ENCODE assay signal across 1 cellular context in the genomic region with DNA sequence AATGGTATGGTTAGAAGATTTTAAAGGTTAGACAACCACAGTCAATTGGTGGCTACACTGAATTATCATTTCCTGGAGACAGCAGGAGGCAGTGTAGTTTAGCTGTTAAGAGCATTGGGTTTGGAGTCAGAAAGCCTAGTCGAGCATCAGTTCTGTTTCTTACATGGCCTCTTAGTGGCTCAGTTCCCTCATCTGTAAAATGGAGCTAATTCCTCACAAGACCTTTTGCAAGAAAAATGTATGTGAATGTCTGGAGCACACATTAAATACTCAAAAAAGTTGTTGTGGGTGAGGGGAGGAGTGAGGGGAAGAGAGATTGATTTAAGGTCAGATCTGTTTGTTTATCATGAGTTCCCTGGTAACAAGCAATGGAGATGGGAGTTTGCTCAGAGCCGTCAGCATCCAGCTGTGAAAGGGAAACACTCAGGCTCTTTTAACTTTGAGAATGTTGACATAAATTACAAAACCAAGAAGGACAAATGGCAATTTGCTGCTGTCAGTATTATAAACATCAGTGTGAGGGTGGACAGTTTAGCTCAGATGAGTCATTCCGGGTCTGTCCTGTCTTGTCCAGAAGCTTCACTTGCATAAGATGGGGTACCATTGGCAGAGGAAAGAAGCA.
TF ChIP-seq lines count a peak whose summit lies in the region.

No MANE protein-coding gene starts in this region.

TF ChIP-seq in K562, 482 proteins besides CTCF, POLR2A, EP300 and RAD21 (continued from another document and continues in another):
- no peak; the same call in 1 of the 2 replicates for TF ChIP-seq SMC3 (conservative IDR thresholded peaks at IDR 0.05; ENCODE audit: insufficient read depth, low read depth, low read length)
- no peak for TF ChIP-seq DMBX1 (CRISPR knock-in tag; IDR thresholded peaks at IDR 0.05; ENCODE audit: borderline replicate concordance)
- TF ChIP-seq CBX3 (IDR thresholded peaks at IDR 0.05; ENCODE audit: borderline replicate concordance in 1 of 2, low read length in 2 of 2), result 0 out of 3 replicates have a peak, but pooled peaks of 1 of the 2 experiments have one; percentile 18
- no peak for TF ChIP-seq GATAD2A (IDR thresholded peaks at IDR 0.05)
- TF ChIP-seq, protein P1, sequence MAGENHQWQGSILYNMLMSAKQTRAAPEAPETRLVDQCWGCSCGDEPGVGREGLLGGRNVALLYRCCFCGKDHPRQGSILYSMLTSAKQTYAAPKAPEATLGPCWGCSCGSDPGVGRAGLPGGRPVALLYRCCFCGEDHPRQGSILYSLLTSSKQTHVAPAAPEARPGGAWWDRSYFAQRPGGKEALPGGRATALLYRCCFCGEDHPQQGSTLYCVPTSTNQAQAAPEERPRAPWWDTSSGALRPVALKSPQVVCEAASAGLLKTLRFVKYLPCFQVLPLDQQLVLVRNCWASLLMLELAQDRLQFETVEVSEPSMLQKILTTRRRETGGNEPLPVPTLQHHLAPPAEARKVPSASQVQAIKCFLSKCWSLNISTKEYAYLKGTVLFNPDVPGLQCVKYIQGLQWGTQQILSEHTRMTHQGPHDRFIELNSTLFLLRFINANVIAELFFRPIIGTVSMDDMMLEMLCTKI (IDR thresholded peaks at IDR 0.05; ENCODE audit: partially characterized antibody), result no peak
- no peak for TF ChIP-seq SRF (CRISPR knock-in tag; IDR thresholded peaks at IDR 0.05)
- no peak for TF ChIP-seq ZNF445 (CRISPR knock-in tag; IDR thresholded peaks at IDR 0.05; ENCODE audit: low read depth)
- TF ChIP-seq DNMT1 (IDR thresholded peaks at IDR 0.05), result no peak
- no peak for TF ChIP-seq CHCHD3 (CRISPR knock-in tag; IDR thresholded peaks at IDR 0.05)
- no peak for TF ChIP-seq E2F3 (CRISPR knock-in tag; IDR thresholded peaks at IDR 0.05)
- TF ChIP-seq KAT7 (CRISPR knock-in tag; IDR thresholded peaks at IDR 0.05; ENCODE audit: borderline replicate concordance), result no peak
- TF ChIP-seq, protein P2, sequence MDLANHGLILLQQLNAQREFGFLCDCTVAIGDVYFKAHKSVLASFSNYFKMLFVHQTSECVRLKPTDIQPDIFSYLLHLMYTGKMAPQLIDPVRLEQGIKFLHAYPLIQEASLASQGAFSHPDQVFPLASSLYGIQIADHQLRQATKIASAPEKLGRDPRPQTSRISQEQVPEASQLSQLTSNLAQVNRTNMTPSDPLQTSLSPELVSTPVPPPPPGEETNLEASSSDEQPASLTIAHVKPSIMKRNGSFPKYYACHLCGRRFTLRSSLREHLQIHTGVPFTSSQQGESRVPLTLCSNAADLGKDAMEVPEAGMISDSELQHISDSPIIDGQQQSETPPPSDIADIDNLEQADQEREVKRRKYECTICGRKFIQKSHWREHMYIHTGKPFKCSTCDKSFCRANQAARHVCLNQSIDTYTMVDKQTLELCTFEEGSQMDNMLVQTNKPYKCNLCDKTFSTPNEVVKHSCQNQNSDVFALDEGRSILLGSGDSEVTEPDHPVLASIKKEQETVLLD (IDR thresholded peaks at IDR 0.05), result no peak
- TF ChIP-seq, protein P3, sequence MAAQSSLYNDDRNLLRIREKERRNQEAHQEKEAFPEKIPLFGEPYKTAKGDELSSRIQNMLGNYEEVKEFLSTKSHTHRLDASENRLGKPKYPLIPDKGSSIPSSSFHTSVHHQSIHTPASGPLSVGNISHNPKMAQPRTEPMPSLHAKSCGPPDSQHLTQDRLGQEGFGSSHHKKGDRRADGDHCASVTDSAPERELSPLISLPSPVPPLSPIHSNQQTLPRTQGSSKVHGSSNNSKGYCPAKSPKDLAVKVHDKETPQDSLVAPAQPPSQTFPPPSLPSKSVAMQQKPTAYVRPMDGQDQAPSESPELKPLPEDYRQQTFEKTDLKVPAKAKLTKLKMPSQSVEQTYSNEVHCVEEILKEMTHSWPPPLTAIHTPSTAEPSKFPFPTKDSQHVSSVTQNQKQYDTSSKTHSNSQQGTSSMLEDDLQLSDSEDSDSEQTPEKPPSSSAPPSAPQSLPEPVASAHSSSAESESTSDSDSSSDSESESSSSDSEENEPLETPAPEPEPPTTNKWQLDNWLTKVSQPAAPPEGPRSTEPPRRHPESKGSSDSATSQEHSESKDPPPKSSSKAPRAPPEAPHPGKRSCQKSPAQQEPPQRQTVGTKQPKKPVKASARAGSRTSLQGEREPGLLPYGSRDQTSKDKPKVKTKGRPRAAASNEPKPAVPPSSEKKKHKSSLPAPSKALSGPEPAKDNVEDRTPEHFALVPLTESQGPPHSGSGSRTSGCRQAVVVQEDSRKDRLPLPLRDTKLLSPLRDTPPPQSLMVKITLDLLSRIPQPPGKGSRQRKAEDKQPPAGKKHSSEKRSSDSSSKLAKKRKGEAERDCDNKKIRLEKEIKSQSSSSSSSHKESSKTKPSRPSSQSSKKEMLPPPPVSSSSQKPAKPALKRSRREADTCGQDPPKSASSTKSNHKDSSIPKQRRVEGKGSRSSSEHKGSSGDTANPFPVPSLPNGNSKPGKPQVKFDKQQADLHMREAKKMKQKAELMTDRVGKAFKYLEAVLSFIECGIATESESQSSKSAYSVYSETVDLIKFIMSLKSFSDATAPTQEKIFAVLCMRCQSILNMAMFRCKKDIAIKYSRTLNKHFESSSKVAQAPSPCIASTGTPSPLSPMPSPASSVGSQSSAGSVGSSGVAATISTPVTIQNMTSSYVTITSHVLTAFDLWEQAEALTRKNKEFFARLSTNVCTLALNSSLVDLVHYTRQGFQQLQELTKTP (IDR thresholded peaks at IDR 0.05; ENCODE audit: low read depth in 1 of 2, partially characterized antibody in 2 of 2), result no peak
- TF ChIP-seq HNRNPL (IDR thresholded peaks at IDR 0.05; ENCODE audit: low read depth, low read length), result no peak
- TF ChIP-seq, protein P4, sequence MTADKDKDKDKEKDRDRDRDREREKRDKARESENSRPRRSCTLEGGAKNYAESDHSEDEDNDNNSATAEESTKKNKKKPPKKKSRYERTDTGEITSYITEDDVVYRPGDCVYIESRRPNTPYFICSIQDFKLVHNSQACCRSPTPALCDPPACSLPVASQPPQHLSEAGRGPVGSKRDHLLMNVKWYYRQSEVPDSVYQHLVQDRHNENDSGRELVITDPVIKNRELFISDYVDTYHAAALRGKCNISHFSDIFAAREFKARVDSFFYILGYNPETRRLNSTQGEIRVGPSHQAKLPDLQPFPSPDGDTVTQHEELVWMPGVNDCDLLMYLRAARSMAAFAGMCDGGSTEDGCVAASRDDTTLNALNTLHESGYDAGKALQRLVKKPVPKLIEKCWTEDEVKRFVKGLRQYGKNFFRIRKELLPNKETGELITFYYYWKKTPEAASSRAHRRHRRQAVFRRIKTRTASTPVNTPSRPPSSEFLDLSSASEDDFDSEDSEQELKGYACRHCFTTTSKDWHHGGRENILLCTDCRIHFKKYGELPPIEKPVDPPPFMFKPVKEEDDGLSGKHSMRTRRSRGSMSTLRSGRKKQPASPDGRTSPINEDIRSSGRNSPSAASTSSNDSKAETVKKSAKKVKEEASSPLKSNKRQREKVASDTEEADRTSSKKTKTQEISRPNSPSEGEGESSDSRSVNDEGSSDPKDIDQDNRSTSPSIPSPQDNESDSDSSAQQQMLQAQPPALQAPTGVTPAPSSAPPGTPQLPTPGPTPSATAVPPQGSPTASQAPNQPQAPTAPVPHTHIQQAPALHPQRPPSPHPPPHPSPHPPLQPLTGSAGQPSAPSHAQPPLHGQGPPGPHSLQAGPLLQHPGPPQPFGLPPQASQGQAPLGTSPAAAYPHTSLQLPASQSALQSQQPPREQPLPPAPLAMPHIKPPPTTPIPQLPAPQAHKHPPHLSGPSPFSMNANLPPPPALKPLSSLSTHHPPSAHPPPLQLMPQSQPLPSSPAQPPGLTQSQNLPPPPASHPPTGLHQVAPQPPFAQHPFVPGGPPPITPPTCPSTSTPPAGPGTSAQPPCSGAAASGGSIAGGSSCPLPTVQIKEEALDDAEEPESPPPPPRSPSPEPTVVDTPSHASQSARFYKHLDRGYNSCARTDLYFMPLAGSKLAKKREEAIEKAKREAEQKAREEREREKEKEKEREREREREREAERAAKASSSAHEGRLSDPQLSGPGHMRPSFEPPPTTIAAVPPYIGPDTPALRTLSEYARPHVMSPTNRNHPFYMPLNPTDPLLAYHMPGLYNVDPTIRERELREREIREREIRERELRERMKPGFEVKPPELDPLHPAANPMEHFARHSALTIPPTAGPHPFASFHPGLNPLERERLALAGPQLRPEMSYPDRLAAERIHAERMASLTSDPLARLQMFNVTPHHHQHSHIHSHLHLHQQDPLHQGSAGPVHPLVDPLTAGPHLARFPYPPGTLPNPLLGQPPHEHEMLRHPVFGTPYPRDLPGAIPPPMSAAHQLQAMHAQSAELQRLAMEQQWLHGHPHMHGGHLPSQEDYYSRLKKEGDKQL (CRISPR knock-in tag; IDR thresholded peaks at IDR 0.05; ENCODE audit: borderline replicate concordance), result no peak
- no peak for TF ChIP-seq XRCC5 (IDR thresholded peaks at IDR 0.05; ENCODE audit: low read depth, low read length)
- peak; percentile 66; the same call in 1 of the 2 replicates for TF ChIP-seq HDAC2 (IDR thresholded peaks at IDR 0.05)
- TF ChIP-seq SP1 (CRISPR knock-in tag; IDR thresholded peaks at IDR 0.05), result no peak
- TF ChIP-seq POLR2AphosphoS5 (IDR thresholded peaks at IDR 0.05; ENCODE audit: control insufficient read depth, insufficient read depth, low read depth, low read length), result no peak
- no peak for TF ChIP-seq MEF2D (tag; conservative IDR thresholded peaks at IDR 0.05; ENCODE audit: low read depth)
- TF ChIP-seq MEF2A (IDR thresholded peaks at IDR 0.05; ENCODE audit: control insufficient read depth, low read depth, low read length), result no peak
- TF ChIP-seq, protein P5, sequence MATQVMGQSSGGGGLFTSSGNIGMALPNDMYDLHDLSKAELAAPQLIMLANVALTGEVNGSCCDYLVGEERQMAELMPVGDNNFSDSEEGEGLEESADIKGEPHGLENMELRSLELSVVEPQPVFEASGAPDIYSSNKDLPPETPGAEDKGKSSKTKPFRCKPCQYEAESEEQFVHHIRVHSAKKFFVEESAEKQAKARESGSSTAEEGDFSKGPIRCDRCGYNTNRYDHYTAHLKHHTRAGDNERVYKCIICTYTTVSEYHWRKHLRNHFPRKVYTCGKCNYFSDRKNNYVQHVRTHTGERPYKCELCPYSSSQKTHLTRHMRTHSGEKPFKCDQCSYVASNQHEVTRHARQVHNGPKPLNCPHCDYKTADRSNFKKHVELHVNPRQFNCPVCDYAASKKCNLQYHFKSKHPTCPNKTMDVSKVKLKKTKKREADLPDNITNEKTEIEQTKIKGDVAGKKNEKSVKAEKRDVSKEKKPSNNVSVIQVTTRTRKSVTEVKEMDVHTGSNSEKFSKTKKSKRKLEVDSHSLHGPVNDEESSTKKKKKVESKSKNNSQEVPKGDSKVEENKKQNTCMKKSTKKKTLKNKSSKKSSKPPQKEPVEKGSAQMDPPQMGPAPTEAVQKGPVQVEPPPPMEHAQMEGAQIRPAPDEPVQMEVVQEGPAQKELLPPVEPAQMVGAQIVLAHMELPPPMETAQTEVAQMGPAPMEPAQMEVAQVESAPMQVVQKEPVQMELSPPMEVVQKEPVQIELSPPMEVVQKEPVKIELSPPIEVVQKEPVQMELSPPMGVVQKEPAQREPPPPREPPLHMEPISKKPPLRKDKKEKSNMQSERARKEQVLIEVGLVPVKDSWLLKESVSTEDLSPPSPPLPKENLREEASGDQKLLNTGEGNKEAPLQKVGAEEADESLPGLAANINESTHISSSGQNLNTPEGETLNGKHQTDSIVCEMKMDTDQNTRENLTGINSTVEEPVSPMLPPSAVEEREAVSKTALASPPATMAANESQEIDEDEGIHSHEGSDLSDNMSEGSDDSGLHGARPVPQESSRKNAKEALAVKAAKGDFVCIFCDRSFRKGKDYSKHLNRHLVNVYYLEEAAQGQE (CRISPR knock-in tag; IDR thresholded peaks at IDR 0.05; ENCODE audit: low read depth), result no peak
- TF ChIP-seq ARID2 (IDR thresholded peaks at IDR 0.05), result no peak
- TF ChIP-seq ZBTB17 (CRISPR knock-in tag; IDR thresholded peaks at IDR 0.05), result no peak
- TF ChIP-seq SIN3A (IDR thresholded peaks at IDR 0.05; ENCODE audit: borderline replicate concordance in 2 of 2, control insufficient read depth in 1 of 2, low read depth in 2 of 2, low read length in 2 of 2), result no peak
- TF ChIP-seq MEIS2 (IDR thresholded peaks at IDR 0.05; ENCODE audit: partially characterized antibody), result peak; percentile 83
- no peak for TF ChIP-seq ZNF780A (CRISPR knock-in tag; IDR thresholded peaks at IDR 0.05)
- TF ChIP-seq ZNF347 (CRISPR knock-in tag; IDR thresholded peaks at IDR 0.05; ENCODE audit: low read depth), result no peak
- no peak for TF ChIP-seq ZNF23 (CRISPR knock-in tag; IDR thresholded peaks at IDR 0.05)
- TF ChIP-seq, protein P6, sequence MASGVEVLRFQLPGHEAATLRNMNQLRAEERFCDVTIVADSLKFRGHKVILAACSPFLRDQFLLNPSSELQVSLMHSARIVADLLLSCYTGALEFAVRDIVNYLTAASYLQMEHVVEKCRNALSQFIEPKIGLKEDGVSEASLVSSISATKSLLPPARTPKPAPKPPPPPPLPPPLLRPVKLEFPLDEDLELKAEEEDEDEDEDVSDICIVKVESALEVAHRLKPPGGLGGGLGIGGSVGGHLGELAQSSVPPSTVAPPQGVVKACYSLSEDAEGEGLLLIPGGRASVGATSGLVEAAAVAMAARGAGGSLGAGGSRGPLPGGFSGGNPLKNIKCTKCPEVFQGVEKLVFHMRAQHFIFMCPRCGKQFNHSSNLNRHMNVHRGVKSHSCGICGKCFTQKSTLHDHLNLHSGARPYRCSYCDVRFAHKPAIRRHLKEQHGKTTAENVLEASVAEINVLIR (CRISPR knock-in tag; IDR thresholded peaks at IDR 0.05), result no peak
- TF ChIP-seq, protein P7, sequence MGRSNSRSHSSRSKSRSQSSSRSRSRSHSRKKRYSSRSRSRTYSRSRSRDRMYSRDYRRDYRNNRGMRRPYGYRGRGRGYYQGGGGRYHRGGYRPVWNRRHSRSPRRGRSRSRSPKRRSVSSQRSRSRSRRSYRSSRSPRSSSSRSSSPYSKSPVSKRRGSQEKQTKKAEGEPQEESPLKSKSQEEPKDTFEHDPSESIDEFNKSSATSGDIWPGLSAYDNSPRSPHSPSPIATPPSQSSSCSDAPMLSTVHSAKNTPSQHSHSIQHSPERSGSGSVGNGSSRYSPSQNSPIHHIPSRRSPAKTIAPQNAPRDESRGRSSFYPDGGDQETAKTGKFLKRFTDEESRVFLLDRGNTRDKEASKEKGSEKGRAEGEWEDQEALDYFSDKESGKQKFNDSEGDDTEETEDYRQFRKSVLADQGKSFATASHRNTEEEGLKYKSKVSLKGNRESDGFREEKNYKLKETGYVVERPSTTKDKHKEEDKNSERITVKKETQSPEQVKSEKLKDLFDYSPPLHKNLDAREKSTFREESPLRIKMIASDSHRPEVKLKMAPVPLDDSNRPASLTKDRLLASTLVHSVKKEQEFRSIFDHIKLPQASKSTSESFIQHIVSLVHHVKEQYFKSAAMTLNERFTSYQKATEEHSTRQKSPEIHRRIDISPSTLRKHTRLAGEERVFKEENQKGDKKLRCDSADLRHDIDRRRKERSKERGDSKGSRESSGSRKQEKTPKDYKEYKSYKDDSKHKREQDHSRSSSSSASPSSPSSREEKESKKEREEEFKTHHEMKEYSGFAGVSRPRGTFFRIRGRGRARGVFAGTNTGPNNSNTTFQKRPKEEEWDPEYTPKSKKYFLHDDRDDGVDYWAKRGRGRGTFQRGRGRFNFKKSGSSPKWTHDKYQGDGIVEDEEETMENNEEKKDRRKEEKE (IDR thresholded peaks at IDR 0.05; ENCODE audit: borderline replicate concordance in 1 of 2, control insufficient read depth in 1 of 2, low read depth in 2 of 2, low read length in 1 of 2), result no peak
- no peak for TF ChIP-seq TRIM28 (IDR thresholded peaks at IDR 0.05)
- no peak; the same call in none of the 2 replicates for TF ChIP-seq FOXJ3 (CRISPR knock-in tag; IDR thresholded peaks at IDR 0.05)
- TF ChIP-seq SUPT5H (IDR thresholded peaks at IDR 0.05), result no peak
- no peak for TF ChIP-seq PHB2 (IDR thresholded peaks at IDR 0.05; ENCODE audit: low read depth)
